In the genomic region with DNA sequence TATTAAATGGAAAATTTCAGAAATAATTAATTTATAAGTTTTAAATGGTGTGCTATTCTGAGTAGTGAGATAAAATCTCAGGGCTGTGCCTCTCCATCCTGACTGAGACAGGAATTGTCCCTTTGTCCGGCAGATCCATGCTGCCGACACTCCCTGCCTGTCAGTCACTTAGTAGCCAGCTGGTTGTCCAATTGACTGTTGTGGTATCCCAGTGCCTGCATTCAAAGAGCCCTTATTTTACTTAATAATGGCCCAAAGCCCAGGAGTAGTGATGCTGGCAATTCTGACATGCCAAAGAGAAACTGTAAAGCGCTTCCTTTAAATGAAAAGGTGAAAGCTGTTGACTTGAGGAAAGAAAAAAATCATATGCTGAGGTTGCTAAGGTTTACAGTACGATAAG, we compare ENCODE assay signal across 1 cellular context.
TF ChIP-seq lines count a peak whose summit lies in the region.

No MANE protein-coding gene starts in this region.

TF ChIP-seq in GM23338, 12 proteins besides CTCF, POLR2A, EP300 and RAD21 (continued from another document):
- no peak for TF ChIP-seq ZNF462 (CRISPR knock-in tag; IDR thresholded peaks at IDR 0.05)
- no peak for TF ChIP-seq POLR2AphosphoS5 (IDR thresholded peaks at IDR 0.05; ENCODE audit: low read depth)
- TF ChIP-seq NANOG (IDR thresholded peaks at IDR 0.05; ENCODE audit: borderline replicate concordance) = no peak
- TF ChIP-seq, protein P1, sequence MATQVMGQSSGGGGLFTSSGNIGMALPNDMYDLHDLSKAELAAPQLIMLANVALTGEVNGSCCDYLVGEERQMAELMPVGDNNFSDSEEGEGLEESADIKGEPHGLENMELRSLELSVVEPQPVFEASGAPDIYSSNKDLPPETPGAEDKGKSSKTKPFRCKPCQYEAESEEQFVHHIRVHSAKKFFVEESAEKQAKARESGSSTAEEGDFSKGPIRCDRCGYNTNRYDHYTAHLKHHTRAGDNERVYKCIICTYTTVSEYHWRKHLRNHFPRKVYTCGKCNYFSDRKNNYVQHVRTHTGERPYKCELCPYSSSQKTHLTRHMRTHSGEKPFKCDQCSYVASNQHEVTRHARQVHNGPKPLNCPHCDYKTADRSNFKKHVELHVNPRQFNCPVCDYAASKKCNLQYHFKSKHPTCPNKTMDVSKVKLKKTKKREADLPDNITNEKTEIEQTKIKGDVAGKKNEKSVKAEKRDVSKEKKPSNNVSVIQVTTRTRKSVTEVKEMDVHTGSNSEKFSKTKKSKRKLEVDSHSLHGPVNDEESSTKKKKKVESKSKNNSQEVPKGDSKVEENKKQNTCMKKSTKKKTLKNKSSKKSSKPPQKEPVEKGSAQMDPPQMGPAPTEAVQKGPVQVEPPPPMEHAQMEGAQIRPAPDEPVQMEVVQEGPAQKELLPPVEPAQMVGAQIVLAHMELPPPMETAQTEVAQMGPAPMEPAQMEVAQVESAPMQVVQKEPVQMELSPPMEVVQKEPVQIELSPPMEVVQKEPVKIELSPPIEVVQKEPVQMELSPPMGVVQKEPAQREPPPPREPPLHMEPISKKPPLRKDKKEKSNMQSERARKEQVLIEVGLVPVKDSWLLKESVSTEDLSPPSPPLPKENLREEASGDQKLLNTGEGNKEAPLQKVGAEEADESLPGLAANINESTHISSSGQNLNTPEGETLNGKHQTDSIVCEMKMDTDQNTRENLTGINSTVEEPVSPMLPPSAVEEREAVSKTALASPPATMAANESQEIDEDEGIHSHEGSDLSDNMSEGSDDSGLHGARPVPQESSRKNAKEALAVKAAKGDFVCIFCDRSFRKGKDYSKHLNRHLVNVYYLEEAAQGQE (IDR thresholded peaks at IDR 0.05; ENCODE audit: unreplicated experiment) = no peak
- no peak for TF ChIP-seq ZNF331 (CRISPR knock-in tag; IDR thresholded peaks at IDR 0.05; ENCODE audit: low read depth)
- TF ChIP-seq JUNB (IDR thresholded peaks at IDR 0.05; ENCODE audit: unreplicated experiment) = no peak
- TF ChIP-seq STAT1 (IDR thresholded peaks at IDR 0.05; ENCODE audit: unreplicated experiment) = no peak
- TF ChIP-seq, protein P2, sequence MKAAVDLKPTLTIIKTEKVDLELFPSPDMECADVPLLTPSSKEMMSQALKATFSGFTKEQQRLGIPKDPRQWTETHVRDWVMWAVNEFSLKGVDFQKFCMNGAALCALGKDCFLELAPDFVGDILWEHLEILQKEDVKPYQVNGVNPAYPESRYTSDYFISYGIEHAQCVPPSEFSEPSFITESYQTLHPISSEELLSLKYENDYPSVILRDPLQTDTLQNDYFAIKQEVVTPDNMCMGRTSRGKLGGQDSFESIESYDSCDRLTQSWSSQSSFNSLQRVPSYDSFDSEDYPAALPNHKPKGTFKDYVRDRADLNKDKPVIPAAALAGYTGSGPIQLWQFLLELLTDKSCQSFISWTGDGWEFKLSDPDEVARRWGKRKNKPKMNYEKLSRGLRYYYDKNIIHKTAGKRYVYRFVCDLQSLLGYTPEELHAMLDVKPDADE (IDR thresholded peaks at IDR 0.05) = no peak
- no peak for TF ChIP-seq EZH2 (IDR thresholded peaks at IDR 0.05; ENCODE audit: low read depth, unreplicated experiment)
- no peak for TF ChIP-seq CREB1 (CRISPR knock-in tag; IDR thresholded peaks at IDR 0.05; ENCODE audit: low read depth)
- no peak for TF ChIP-seq ZNF114 (CRISPR knock-in tag; IDR thresholded peaks at IDR 0.05)
